Comparison of ENCODE assay signal across 23 cellular contexts in genomic region chr12:108843187-108843586, GRCh38. TPM values are rescaled to one million over a fixed set of nuclear protein-coding genes. Genes with fewer than 3 reads are reported as not detected.
DNase-seq lines count a peak whose midpoint lies in the region; ATAC-seq and TF ChIP-seq lines count a peak whose summit lies in the region.
"Had no signal": no experiment of that assay in that cellular context is flagged by ENCODE, and none has a peak within 500 bp of the region (broad histone marks: within the 10 kb centered on the region; RNA-seq: fewer than 3 reads in every experiment).

No MANE protein-coding gene starts in this region.

- H3K23ac ChIP-seq in mesenchymal stem cell (ENCODE audit: low read length in 2 of 2): no peak overlapping the region

- H3K4me3 ChIP-seq in left ventricle myocardium inferior: no peak overlapping the region
- no peak overlapping the region for H3K4me3 ChIP-seq in mesenchymal stem cell (ENCODE audit: insufficient read depth in 1 of 2, low read depth in 1 of 2, low read length in 2 of 2)
- no peak overlapping the region for H3K4me3 ChIP-seq in upper lobe of left lung
- H3K4me3 ChIP-seq: colonic mucosa had no signal

- H4K8ac ChIP-seq in mesenchymal stem cell (ENCODE audit: low read length): peak overlapping the region; percentile 47

- H2AK5ac ChIP-seq in mesenchymal stem cell (ENCODE audit: low read length, severe bottlenecking): peak overlapping the region; percentile 69

- peak overlapping the region; percentile 48 for H4K91ac ChIP-seq in mesenchymal stem cell (ENCODE audit: low read length)

- no peak overlapping the region for H3K9ac ChIP-seq in mesenchymal stem cell (ENCODE audit: low read length)

- H3K14ac ChIP-seq in mesenchymal stem cell (ENCODE audit: low read length in 2 of 2): no peak overlapping the region

- H3K4ac ChIP-seq in mesenchymal stem cell (ENCODE audit: low read depth in 1 of 2, low read length in 2 of 2): peak overlapping the region; percentile 9 to 50

- H3K4me2 ChIP-seq in mesenchymal stem cell (ENCODE audit: low read length, poor library complexity, severe bottlenecking): no peak overlapping the region

- 83% methylated on average over 6 of the region's 6 CpGs for WGBS in mesenchymal stem cell
- 62 to 63% methylated on average over 6 of the region's 6 CpGs for WGBS in upper lobe of left lung, 2 donors

- no peak overlapping the region for H3K4me3 Mint-ChIP-seq in chondrocyte (ENCODE audit: unreplicated experiment)
- H3K4me3 Mint-ChIP-seq: activated CD4-positive, alpha-beta T cell treated with anti-CD3 and anti-CD28 coated beads, Interleukin-2, amount 10 ng/mL, durations not matched to agents 7 days and 5 days; activated naive CD4-positive, alpha-beta T cell treated with anti-CD3 and anti-CD28 coated beads for 36 hours; CD4-positive, alpha-beta T cell; memory B cell; nephron progenitor cell; stimulated activated naive B cell treated with anti-CD40 and anti-IgM and Interleukin-4, amounts not matched to agents 10 μg/mL and 1 μg/mL and 100 μg/mL, for 72 hours; type B pancreatic cell had no signal

- intact Hi-C loops in left ventricle myocardium inferior (cut with micrococcal nuclease): no loop called here
- intact Hi-C loops in left ventricle myocardium superior (cut with micrococcal nuclease): no loop called here

- H3K4me1 Mint-ChIP-seq in chondrocyte (ENCODE audit: low read depth): peaks cover 85% of the 10 kb centered on the region

- H3K9me3 ChIP-seq in left ventricle myocardium inferior (replicated peaks) (no peaks in the 10 kb centered on the region), mesenchymal stem cell (ENCODE audit: control insufficient read depth, low read length) (no peaks in the 10 kb centered on the region), upper lobe of left lung (no peaks in the 10 kb centered on the region)
- H3K9me3 ChIP-seq: colonic mucosa had no signal

- peak overlapping the region in 1 of 2 experiments; percentile 71 for H2BK12ac ChIP-seq in mesenchymal stem cell (ENCODE audit: low read length in 2 of 2)

- H3K18ac ChIP-seq in mesenchymal stem cell (ENCODE audit: low read depth in 1 of 2, low read length in 2 of 2): peak overlapping the region; percentile 7 to 75

- H3K27ac Mint-ChIP-seq in chondrocyte (ENCODE audit: unreplicated experiment): peak overlapping the region; percentile 72
- H3K27ac Mint-ChIP-seq: activated CD4-positive, alpha-beta T cell treated with anti-CD3 and anti-CD28 coated beads, Interleukin-2, amount 10 ng/mL, durations not matched to agents 7 days and 5 days; activated naive CD4-positive, alpha-beta T cell treated with anti-CD3 and anti-CD28 coated beads for 36 hours; memory B cell; type B pancreatic cell had no signal

- H3K27ac ChIP-seq in left ventricle myocardium inferior (replicated peaks) (peak overlapping the region; percentile 92), mesenchymal stem cell (ENCODE audit: low read length, poor library complexity, severe bottlenecking) (peak overlapping the region; percentile 20), upper lobe of left lung (peak overlapping the region; percentile 17 to 95 (median 44))

- ATAC-seq in left ventricle myocardium superior (no peak), upper lobe of left lung (ENCODE audit: low FRiP score in 2 of 2) (no peak), GM19463 (IDR thresholded peaks at IDR 0.05; ENCODE audit: unreplicated experiment) (no peak), SK-N-SH treated with all-trans-retinoic acid at 6 μM for 48 hours (no peak)
- ATAC-seq: PC-3; stimulated activated naive B cell treated with anti-CD40 and anti-IgM and Interleukin-4, amounts not matched to agents 10 μg/mL and 1 μg/mL and 100 μg/mL, for 72 hours had no signal

- H3K4me1 ChIP-seq in left ventricle myocardium inferior (peaks cover 100% of the 10 kb centered on the region), mesenchymal stem cell (ENCODE audit: control insufficient read depth, insufficient read depth, low read depth, low read length) (peaks cover 16% of the 10 kb centered on the region), upper lobe of left lung (peaks cover 57 to 74% (median 66%) of the 10 kb centered on the region in 4 donors)

- no peak overlapping the region for H2AFZ ChIP-seq in mesenchymal stem cell (ENCODE audit: low read depth, low read length)

- H2BK5ac ChIP-seq in mesenchymal stem cell (ENCODE audit: low read depth, low read length, poor library complexity, severe bottlenecking): no peak overlapping the region

- peak overlapping the region; percentile 0 for H2BK15ac ChIP-seq in mesenchymal stem cell (ENCODE audit: low read depth, poor library complexity, severe bottlenecking)

- TF ChIP-seq CTCF in left ventricle myocardium inferior (IDR thresholded peaks at IDR 0.05; ENCODE audit: borderline replicate concordance) (no peak), chondrocyte (IDR thresholded peaks at IDR 0.05) (no peak), upper lobe of left lung (IDR thresholded peaks at IDR 0.05) (no peak)

- no peaks in the 10 kb centered on the region for H3K9me3 Mint-ChIP-seq in chondrocyte (ENCODE audit: low read depth)
- H3K9me3 Mint-ChIP-seq: activated CD4-positive, alpha-beta T cell treated with anti-CD3 and anti-CD28 coated beads, Interleukin-2, amount 10 ng/mL, durations not matched to agents 7 days and 5 days; activated naive CD4-positive, alpha-beta T cell treated with anti-CD3 and anti-CD28 coated beads for 36 hours; CD4-positive, alpha-beta T cell; memory B cell; stimulated activated naive B cell treated with anti-CD40 and anti-IgM and Interleukin-4, amounts not matched to agents 10 μg/mL and 1 μg/mL and 100 μg/mL, for 72 hours; type B pancreatic cell had no signal

- H3K36me3 ChIP-seq in left ventricle myocardium inferior (peaks cover 22% of the 10 kb centered on the region), mesenchymal stem cell (ENCODE audit: control insufficient read depth in 1 of 2, insufficient read depth in 2 of 2, low read depth in 1 of 2, low read length in 2 of 2) (peaks cover 56 to 63% of the 10 kb centered on the region in 2 experiments), upper lobe of left lung (peaks cover 0 to 45% (median 4%) of the 10 kb centered on the region in 4 donors)

- H2BK120ac ChIP-seq in mesenchymal stem cell (ENCODE audit: low read depth, low read length): no peak overlapping the region

- peaks cover 8% of the 10 kb centered on the region for H3K79me1 ChIP-seq in mesenchymal stem cell (replicated peaks; ENCODE audit: low read length, poor library complexity, severe bottlenecking)

- DNase-seq in left ventricle myocardium inferior: no peak
- DNase-seq in left ventricle myocardium superior: no peak
- DNase-seq in chondrocyte (ENCODE audit: low spot score): no peak
- no peak for DNase-seq in mesenchymal stem cell
- no peak for DNase-seq in upper lobe of left lung
- no peak for DNase-seq in C1 segment of cervical spinal cord (lab: John Stamatoyannopoulos, UW)
- DNase-seq: ACHN; activated CD4-positive, alpha-beta T cell treated with anti-CD3 and anti-CD28 coated beads, Interleukin-2, amount 10 ng/mL, durations not matched to agents 7 days and 5 days; activated naive CD4-positive, alpha-beta T cell treated with anti-CD3 and anti-CD28 coated beads for 36 hours; CD4-positive, alpha-beta T cell; colonic mucosa; DMS153; NCI-H1436; NCI-H2171 treated with DMSO at 0.1 percent for 48 hours; NCI-H774; nephron progenitor cell; PC-3; stimulated activated CD4-positive, alpha-beta T cell treated with anti-CD3 and anti-CD28 coated beads, Interleukin-15, amount 100 ng/mL, for 24 hours; stimulated activated naive B cell treated with anti-CD40 and anti-IgM and Interleukin-4, amounts not matched to agents 10 μg/mL and 1 μg/mL and 100 μg/mL, for 72 hours had no signal

- no peak for TF ChIP-seq POLR2A in upper lobe of left lung (IDR thresholded peaks at IDR 0.05)

- H3K27me3 ChIP-seq in left ventricle myocardium inferior (ENCODE audit: low read depth) (no peaks in the 10 kb centered on the region), mesenchymal stem cell (ENCODE audit: control insufficient read depth in 1 of 2, insufficient read depth in 1 of 2, low read length in 2 of 2) (no peaks in the 10 kb centered on the region), upper lobe of left lung (no peaks in the 10 kb centered on the region)
- H3K27me3 ChIP-seq: colonic mucosa had no signal

- H3K36me3 Mint-ChIP-seq in chondrocyte (ENCODE audit: low read depth): peaks cover 45% of the 10 kb centered on the region

- TF ChIP-seq EP300 in upper lobe of left lung (IDR thresholded peaks at IDR 0.05): no peak

- no peaks in the 10 kb centered on the region for H3K27me3 Mint-ChIP-seq in chondrocyte (ENCODE audit: low read depth)
- H3K27me3 Mint-ChIP-seq: activated CD4-positive, alpha-beta T cell treated with anti-CD3 and anti-CD28 coated beads, Interleukin-2, amount 10 ng/mL, durations not matched to agents 7 days and 5 days; CD4-positive, alpha-beta T cell; memory B cell; stimulated activated naive B cell treated with anti-CD40 and anti-IgM and Interleukin-4, amounts not matched to agents 10 μg/mL and 1 μg/mL and 100 μg/mL, for 72 hours; type B pancreatic cell had no signal

TF ChIP-seq in SK-N-SH treated with all-trans-retinoic acid at 6 μM for 48 hours, 23 proteins besides CTCF, POLR2A, EP300 and RAD21 (continues in another document):
- TF ChIP-seq GLIS3 (CRISPR knock-in tag; IDR thresholded peaks at IDR 0.05): no peak
- no peak for TF ChIP-seq CSRNP3 (CRISPR knock-in tag; IDR thresholded peaks at IDR 0.05)
- TF ChIP-seq SNAI2 (CRISPR knock-in tag; IDR thresholded peaks at IDR 0.05): no peak

RNA-seq across cellular contexts. Expression of gene SSH1, which starts 14.2 kb away (rescaled TPM):
- total RNA-seq in left ventricle myocardium inferior: 30.1 TPM
- total RNA-seq in left ventricle myocardium superior: 31.2 TPM
- total RNA-seq in chondrocyte: 125 to 138 TPM (median 127 TPM) in 3 replicates
- 42.7 TPM for polyA plus RNA-seq in mesenchymal stem cell (2013, experiment 1 of 2)
- polyA plus RNA-seq in mesenchymal stem cell (2013, experiment 2 of 2): 38.8 TPM
- total RNA-seq in upper lobe of left lung: 10 to 100 TPM; 23.9 to 66.0 (median 43.8) TPM

RNA-seq across cellular contexts. Expression of gene DAO, which starts 36.7 kb away (rescaled TPM):
- total RNA-seq in left ventricle myocardium inferior (not detected), left ventricle myocardium superior (not detected), chondrocyte (not detected in 3 replicates), upper lobe of left lung (not detected)
- not detected for polyA plus RNA-seq in mesenchymal stem cell (2013, experiment 1 of 2)
- not detected for polyA plus RNA-seq in mesenchymal stem cell (2013, experiment 2 of 2)
- total RNA-seq: activated CD4-positive, alpha-beta T cell treated with anti-CD3 and anti-CD28 coated beads, Interleukin-2, amount 10 ng/mL, durations not matched to agents 7 days and 5 days; activated naive CD4-positive, alpha-beta T cell treated with anti-CD3 and anti-CD28 coated beads for 36 hours; CD4-positive, alpha-beta T cell; PC-3 had no signal

Comparison
In these comparisons a context has a peak if more than half of its experiments do, and no peak if none do; other contexts are left out.
1. H3K27ac ChIP-seq: peak in every context shown above with its lines; median percentile 92 in left ventricle myocardium inferior; 44 in upper lobe of left lung; 20 in mesenchymal stem cell.